Comparison of ENCODE assay signal across 16 cellular contexts in genomic region chr18:60910534-60910933, GRCh38.
"Had no signal": no experiment of that assay in that cellular context is flagged by ENCODE, and none has a peak within 500 bp of the region (broad histone marks: within the 10 kb centered on the region; RNA-seq: fewer than 3 reads in every experiment).

No MANE protein-coding gene starts in this region.

- H3K4me3 ChIP-seq: ascending aorta, dorsolateral prefrontal cortex, gastroesophageal sphincter, ovary, skin epidermis, tibial nerve, vagina had no signal

- DNase-seq: activated CD4-positive, alpha-beta T cell treated with anti-CD3 and anti-CD28 coated beads, Interleukin-2, amount 50 U/mL, for 4 hours; activated CD4-positive, CD25-positive, alpha-beta regulatory T cell treated with anti-CD3 and anti-CD28 coated beads, Interleukin-2, amount 50 U/mL, for 72 hours; activated CD8-positive, alpha-beta memory T cell treated with anti-CD3 and anti-CD28 coated beads, Interleukin-2, amount 10 ng/mL, durations not matched to agents 7 days and 5 days; activated gamma-delta T cell treated with Interleukin-2 at 50 U/mL for 16 hours; activated naive CD8-positive, alpha-beta T cell treated with anti-CD3 and anti-CD28 coated beads for 36 hours; activated T-cell treated with anti-CD3 and anti-CD28 coated beads, Interleukin-2, amount 50 U/mL, for 24 hours; cerebellar nuclear complex; dorsolateral prefrontal cortex; kidney; left ventricle myocardium superior; ovary had no signal

- ATAC-seq: activated CD8-positive, alpha-beta memory T cell treated with anti-CD3 and anti-CD28 coated beads, Interleukin-2, amount 10 ng/mL, durations not matched to agents 7 days and 5 days; gastroesophageal sphincter; left ventricle myocardium superior had no signal
